In genomic region chrX:24054182-24055042, GRCh38 we compare ENCODE assay signal across 1 cellular context.
TF ChIP-seq lines count a peak whose summit lies in the region.

EIF2S3 (plus strand) TSS chrX:24054956; CDS start chrX:24054969, 13 bp downstream.

TF ChIP-seq in HepG2, 621 proteins besides CTCF, POLR2A, EP300 and RAD21 (continued from another document and continues in another):
- TF ChIP-seq MTERF4 (CRISPR knock-in tag; IDR thresholded peaks at IDR 0.05) (no peak), ZZZ3 (CRISPR knock-in tag; IDR thresholded peaks at IDR 0.05; ENCODE audit: borderline replicate concordance) (no peak; the same call in 1 of the 2 replicates), ZNF460 (CRISPR knock-in tag; IDR thresholded peaks at IDR 0.05; ENCODE audit: borderline replicate concordance) (no peak), SRSF4 (IDR thresholded peaks at IDR 0.05; ENCODE audit: low read depth, low read length, poor library complexity, severe bottlenecking) (no peak), ZNF644 (CRISPR knock-in tag; IDR thresholded peaks at IDR 0.05; ENCODE audit: low read depth) (no peak), ATF1 (CRISPR knock-in tag; IDR thresholded peaks at IDR 0.05) (peak; percentile 73), MLLT10 (CRISPR knock-in tag; IDR thresholded peaks at IDR 0.05) (no peak), SIX4 (CRISPR knock-in tag; IDR thresholded peaks at IDR 0.05) (no peak), ZNF24 (IDR thresholded peaks at IDR 0.05) (no peak), ZMYM2 (CRISPR knock-in tag; IDR thresholded peaks at IDR 0.05) (no peak), ZNF280B (CRISPR knock-in tag; IDR thresholded peaks at IDR 0.05; ENCODE audit: borderline replicate concordance) (no peak), ZXDC (CRISPR knock-in tag; IDR thresholded peaks at IDR 0.05) (no peak), KMT2A (CRISPR knock-in tag; IDR thresholded peaks at IDR 0.05) (no peak), MBD4 (IDR thresholded peaks at IDR 0.05; ENCODE audit: borderline replicate concordance, low read length) (no peak), DMAP1 (CRISPR knock-in tag; IDR thresholded peaks at IDR 0.05) (peak; percentile 92), MBNL3 (CRISPR knock-in tag; conservative IDR thresholded peaks at IDR 0.05) (no peak), HNRNPUL1 (IDR thresholded peaks at IDR 0.05; ENCODE audit: low read depth, low read length) (no peak), RBM39 (IDR thresholded peaks at IDR 0.05; ENCODE audit: low read depth, low read length, poor library complexity, severe bottlenecking) (peak; percentile 31), RXRA (CRISPR knock-in tag; IDR thresholded peaks at IDR 0.05) (no peak; the same call in 1 of the 2 replicates), ZNF354B (CRISPR knock-in tag; IDR thresholded peaks at IDR 0.05) (no peak), ETS1 (CRISPR knock-in tag; IDR thresholded peaks at IDR 0.05) (no peak), ZFP1 (CRISPR knock-in tag; IDR thresholded peaks at IDR 0.05) (no peak), ZSCAN29 (CRISPR knock-in tag; conservative IDR thresholded peaks at IDR 0.05) (no peak), LBX2 (CRISPR knock-in tag; IDR thresholded peaks at IDR 0.05; ENCODE audit: borderline replicate concordance) (no peak), ZNF333 (CRISPR knock-in tag; IDR thresholded peaks at IDR 0.05; ENCODE audit: borderline replicate concordance) (no peak), KLF16 (CRISPR knock-in tag; IDR thresholded peaks at IDR 0.05) (no peak), STAT5B (CRISPR knock-in tag; IDR thresholded peaks at IDR 0.05) (no peak), ZNF207 (IDR thresholded peaks at IDR 0.05; ENCODE audit: borderline replicate concordance) (no peak), ATF7 (IDR thresholded peaks at IDR 0.05) (no peak), ATF7 (CRISPR knock-in tag; IDR thresholded peaks at IDR 0.05) (no peak; the same call in 1 of the 2 replicates), SMARCC2 (IDR thresholded peaks at IDR 0.05) (no peak), ZNF800 (CRISPR knock-in tag; IDR thresholded peaks at IDR 0.05) (no peak), IRF9 (CRISPR knock-in tag; IDR thresholded peaks at IDR 0.05; ENCODE audit: borderline replicate concordance) (0 out of 2 replicates have a peak, but pooled peaks have one; percentile 27), ZNF180 (CRISPR knock-in tag; IDR thresholded peaks at IDR 0.05; ENCODE audit: borderline replicate concordance, low read depth) (no peak), TBL1XR1 (IDR thresholded peaks at IDR 0.05; ENCODE audit: borderline replicate concordance, low read length, partially characterized antibody) (no peak), ZNF260 (CRISPR knock-in tag; IDR thresholded peaks at IDR 0.05; ENCODE audit: borderline replicate concordance, low read depth) (no peak), ZBTB37 (CRISPR knock-in tag; IDR thresholded peaks at IDR 0.05) (no peak), RFXANK (CRISPR knock-in tag; IDR thresholded peaks at IDR 0.05) (no peak), SAFB2 (CRISPR knock-in tag; IDR thresholded peaks at IDR 0.05; ENCODE audit: borderline replicate concordance, low read depth) (no peak), IRF1 (CRISPR knock-in tag; IDR thresholded peaks at IDR 0.05; ENCODE audit: low read depth) (no peak), ZNF496 (CRISPR knock-in tag; IDR thresholded peaks at IDR 0.05; ENCODE audit: insufficient replicate concordance) (no peak), DNMT3B (CRISPR knock-in tag; conservative IDR thresholded peaks at IDR 0.05) (no peak), MTA3 (CRISPR knock-in tag; IDR thresholded peaks at IDR 0.05) (no peak), PRDM10 (CRISPR knock-in tag; IDR thresholded peaks at IDR 0.05; ENCODE audit: low read depth) (no peak; the same call in 1 of the 2 replicates), POLR2AphosphoS2 (IDR thresholded peaks at IDR 0.05; ENCODE audit: low read depth, low read length) (no peak), MAX (IDR thresholded peaks at IDR 0.05) (peak; percentile 76), ZNF441 (CRISPR knock-in tag; IDR thresholded peaks at IDR 0.05; ENCODE audit: borderline replicate concordance) (no peak), ZNF775 (CRISPR knock-in tag; IDR thresholded peaks at IDR 0.05; ENCODE audit: borderline replicate concordance) (no peak), ATF6 (CRISPR knock-in tag; conservative IDR thresholded peaks at IDR 0.05) (no peak), ZNF382 (CRISPR knock-in tag; IDR thresholded peaks at IDR 0.05; ENCODE audit: borderline replicate concordance) (no peak)
